Comparison of ENCODE assay signal across 22 cellular contexts in genomic region chr2:100670232-100670631, GRCh38.
DNase-seq lines count a peak whose midpoint lies in the region; ATAC-seq and TF ChIP-seq lines count a peak whose summit lies in the region.
"Had no signal": no experiment of that assay in that cellular context is flagged by ENCODE, and none has a peak within 500 bp of the region (broad histone marks: within the 10 kb centered on the region; RNA-seq: fewer than 3 reads in every experiment).

No MANE protein-coding gene starts in this region.

- no peaks in the 10 kb centered on the region for H3K36me3 ChIP-seq in right atrium auricular region
- no peaks in the 10 kb centered on the region for H3K36me3 ChIP-seq in BE2C
- H3K36me3 ChIP-seq: MG63 had no signal

- TF ChIP-seq CTCF in right atrium auricular region (IDR thresholded peaks at IDR 0.05) (no peak), fibroblast of pulmonary artery (IDR thresholded peaks at IDR 0.05; ENCODE audit: low read length, missing control alignments) (peak; percentile 6), progenitor cell of endocrine pancreas (IDR thresholded peaks at IDR 0.05; ENCODE audit: unreplicated experiment) (peak; percentile 36), BE2C (IDR thresholded peaks at IDR 0.05; ENCODE audit: low read depth, low read length) (no peak)

- in situ Hi-C loops in G401 (cut with HindIII; ENCODE audit: low sequenced_read_pairs) = no loop called here

- H3K4me3 Mint-ChIP-seq in progenitor cell of endocrine pancreas (ENCODE audit: low read depth) = no peak overlapping the region
- H3K4me3 Mint-ChIP-seq in activated T-helper 17 cell treated with anti-CD3 and anti-CD28 coated beads, Interleukin-2, amount 50 U/mL, for 72 hours = no peak overlapping the region

- H3K27me3 ChIP-seq in right atrium auricular region (no peaks in the 10 kb centered on the region), BE2C (no peaks in the 10 kb centered on the region)
- H3K27me3 ChIP-seq: MG63 had no signal

- H3K9me3 Mint-ChIP-seq in progenitor cell of endocrine pancreas (ENCODE audit: low read depth) = no peaks in the 10 kb centered on the region
- no peaks in the 10 kb centered on the region for H3K9me3 Mint-ChIP-seq in activated T-helper 17 cell treated with anti-CD3 and anti-CD28 coated beads, Interleukin-2, amount 50 U/mL, for 72 hours

- intact Hi-C loops in cardiac septum (cut with DNase I) = no loop called here

- no peak for ATAC-seq in activated T-helper 17 cell treated with anti-CD3 and anti-CD28 coated beads, Interleukin-2, amount 50 U/mL, for 72 hours (replicated peaks)

- H3K4me3 ChIP-seq in right atrium auricular region (no peak overlapping the region), fibroblast of pulmonary artery (replicated peaks; ENCODE audit: low read depth, low read length) (no peak overlapping the region), BE2C (ENCODE audit: low read depth, low read length) (no peak overlapping the region)
- H3K4me3 ChIP-seq: MG63 had no signal

- no peak overlapping the region for H3K27ac ChIP-seq in right atrium auricular region
- H3K27ac ChIP-seq: 22Rv1 had no signal

- H3K36me3 Mint-ChIP-seq in progenitor cell of endocrine pancreas (ENCODE audit: insufficient read depth) = no peaks in the 10 kb centered on the region
- H3K36me3 Mint-ChIP-seq in activated T-helper 17 cell treated with anti-CD3 and anti-CD28 coated beads, Interleukin-2, amount 50 U/mL, for 72 hours (ENCODE audit: low read depth) = no peaks in the 10 kb centered on the region

- H3K27me3 Mint-ChIP-seq in progenitor cell of endocrine pancreas = peaks cover 12% of the 10 kb centered on the region
- no peaks in the 10 kb centered on the region for H3K27me3 Mint-ChIP-seq in activated T-helper 17 cell treated with anti-CD3 and anti-CD28 coated beads, Interleukin-2, amount 50 U/mL, for 72 hours

- H3K9me3 ChIP-seq in right atrium auricular region (no peaks in the 10 kb centered on the region), BE2C (no peaks in the 10 kb centered on the region)
- H3K9me3 ChIP-seq: MG63, SK-N-SH had no signal

- H3K4me1 ChIP-seq in right atrium auricular region = peaks cover 0 to 5% of the 10 kb centered on the region in 2 donors
- H3K4me1 ChIP-seq in BE2C = no peaks in the 10 kb centered on the region

- no peaks in the 10 kb centered on the region for H3K4me1 Mint-ChIP-seq in progenitor cell of endocrine pancreas (ENCODE audit: low read depth)
- H3K4me1 Mint-ChIP-seq in activated T-helper 17 cell treated with anti-CD3 and anti-CD28 coated beads, Interleukin-2, amount 50 U/mL, for 72 hours = peaks cover 4% of the 10 kb centered on the region

- no peak overlapping the region for H3K27ac Mint-ChIP-seq in progenitor cell of endocrine pancreas
- no peak overlapping the region for H3K27ac Mint-ChIP-seq in activated T-helper 17 cell treated with anti-CD3 and anti-CD28 coated beads, Interleukin-2, amount 50 U/mL, for 72 hours

- DNase-seq in right atrium auricular region (ENCODE audit: low spot score) (peak; percentile 23), cardiac septum (ENCODE audit: low spot score) (no peak), RPMI7951 (ENCODE audit: low read depth) (peak; percentile 16), fibroblast of pulmonary artery (ENCODE audit: low read depth) (no peak), progenitor cell of endocrine pancreas (ENCODE audit: low spot score, unreplicated experiment) (no peak), BE2C (no peak), G401 (ENCODE audit: low spot score) (no peak)
- DNase-seq: DMS153, DND-41, GOT3, HCEC 1CT, Kasumi-1, MG63, NCI-H1105 treated with DMSO at 0.1 percent for 48 hours, NCI-H2029, NCI-H2227 treated with DMSO at 0.1 percent for 48 hours, NCI-H526 treated with DMSO at 0.1 percent for 48 hours, SIG-M5, SK-N-SH, SW 1271 had no signal

Comparison
In these comparisons a context has a peak if more than half of its experiments do, and no peak if none do; other contexts are left out.
1. DNase-seq: peak in right atrium auricular region (single experiment) and RPMI7951 (single experiment); none in cardiac septum (single experiment), fibroblast of pulmonary artery (single experiment), progenitor cell of endocrine pancreas (single experiment), BE2C (single experiment) and G401 (single experiment).
2. CTCF ChIP-seq: peak in fibroblast of pulmonary artery (single experiment) and progenitor cell of endocrine pancreas (single experiment); none in right atrium auricular region (0 of 2) and BE2C (single experiment).